Comparison of ENCODE assay signal across 20 cellular contexts in genomic region chr11:10847960-10848860, GRCh38.
"Had no signal": no experiment of that assay in that cellular context is flagged by ENCODE, and none has a peak within 500 bp of the region (broad histone marks: within the 10 kb centered on the region; RNA-seq: fewer than 3 reads in every experiment).

No MANE protein-coding gene starts in this region.

- ATAC-seq: activated CD4-positive, CD25-positive, alpha-beta regulatory T cell treated with anti-CD3 and anti-CD28 coated beads, Interleukin-2, amount 50 U/mL, for 24 hours; activated CD8-positive, alpha-beta T cell treated with anti-CD3 and anti-CD28 coated beads, Interleukin-2, amount 10 ng/mL, durations not matched to agents 7 days and 5 days; left cardiac atrium had no signal

- H3K27me3 ChIP-seq: testis had no signal

- H3K27me3 Mint-ChIP-seq: activated CD4-positive, alpha-beta T cell treated with anti-CD3 and anti-CD28 coated beads, Interleukin-2, amount 10 ng/mL, durations not matched to agents 7 days and 5 days; activated naive CD8-positive, alpha-beta T cell treated with anti-CD3 and anti-CD28 coated beads for 36 hours had no signal

- H3K9me3 ChIP-seq: testis had no signal

- H3K27ac ChIP-seq: epithelial cell of prostate, testis had no signal

- H3K4me3 Mint-ChIP-seq: activated CD4-positive, alpha-beta T cell treated with anti-CD3 and anti-CD28 coated beads, Interleukin-2, amount 10 ng/mL, durations not matched to agents 7 days and 5 days; activated CD8-positive, alpha-beta T cell treated with anti-CD3 and anti-CD28 coated beads, Interleukin-2, amount 10 ng/mL, durations not matched to agents 7 days and 5 days; activated naive CD8-positive, alpha-beta T cell treated with anti-CD3 and anti-CD28 coated beads for 36 hours; T-helper 1 cell treated with Interleukin-12 subunit alpha and Interleukin-12 subunit beta and Interleukin-4 antibody, amounts not matched to agents 30 μg/mL and 1 μg/mL, for 36 hours had no signal

- DNase-seq: activated CD4-positive, alpha-beta T cell treated with anti-CD3 and anti-CD28 coated beads, Interleukin-2, amount 10 ng/mL, durations not matched to agents 7 days and 5 days; activated CD8-positive, alpha-beta memory T cell treated with anti-CD3 and anti-CD28 coated beads, Interleukin-2, amount 50 U/mL, for 4 hours; activated CD8-positive, alpha-beta T cell treated with anti-CD3 and anti-CD28 coated beads, Interleukin-2, amount 10 ng/mL, durations not matched to agents 7 days and 5 days; activated gamma-delta T cell treated with Interleukin-2 at 50 U/mL for 16 hours; activated naive CD8-positive, alpha-beta T cell treated with anti-CD3 and anti-CD28 coated beads for 36 hours; activated T-cell treated with anti-CD3 and anti-CD28 coated beads, Interleukin-2, amount 50 U/mL, for 48 hours; amniotic stem cell; foreskin melanocyte; glutamatergic neuron; hippocampal formation; left cardiac atrium; midbrain; occipital lobe; posterior cingulate gyrus; retina; stimulated activated CD4-positive, alpha-beta T cell treated with anti-CD3 and anti-CD28 coated beads, Interleukin-2, amount 100 ng/mL, for 24 hours; testis had no signal

- H3K4me1 ChIP-seq: testis had no signal

- H3K4me3 ChIP-seq: testis had no signal

- H3K9me3 Mint-ChIP-seq: T-helper 1 cell treated with Interleukin-12 subunit alpha and Interleukin-12 subunit beta and Interleukin-4 antibody, amounts not matched to agents 30 μg/mL and 1 μg/mL, for 36 hours had no signal

- H3K27ac Mint-ChIP-seq: activated CD4-positive, alpha-beta T cell treated with anti-CD3 and anti-CD28 coated beads, Interleukin-2, amount 10 ng/mL, durations not matched to agents 7 days and 5 days; activated CD8-positive, alpha-beta T cell treated with anti-CD3 and anti-CD28 coated beads, Interleukin-2, amount 10 ng/mL, durations not matched to agents 7 days and 5 days; activated naive CD8-positive, alpha-beta T cell treated with anti-CD3 and anti-CD28 coated beads for 36 hours; T-helper 1 cell treated with Interleukin-12 subunit alpha and Interleukin-12 subunit beta and Interleukin-4 antibody, amounts not matched to agents 30 μg/mL and 1 μg/mL, for 36 hours had no signal
